26 cellular contexts compared by ENCODE assay signal in genomic region chr3:50806031-50806430, GRCh38.
"Had no signal": no experiment of that assay in that cellular context is flagged by ENCODE, and none has a peak within 500 bp of the region (broad histone marks: within the 10 kb centered on the region; RNA-seq: fewer than 3 reads in every experiment).

No MANE protein-coding gene starts in this region.

- H3K4me1 ChIP-seq: breast epithelium, colonic mucosa, left lung, spleen, testis, upper lobe of left lung, vagina had no signal

- H3K4me3 ChIP-seq: breast epithelium, colonic mucosa, left lung, lung, mucosa of descending colon, spleen, testis, upper lobe of left lung, vagina had no signal

- H3K27me3 Mint-ChIP-seq: activated B cell treated with CpG ODN at 0.5 μM for 24 hours; activated CD8-positive, alpha-beta T cell treated with anti-CD3 and anti-CD28 coated beads for 36 hours; T-helper 17 cell had no signal

- H3K36me3 ChIP-seq: breast epithelium, colonic mucosa, heart right ventricle, left lung, spleen, upper lobe of left lung, vagina had no signal

- H3K27ac Mint-ChIP-seq: activated B cell treated with CpG ODN at 0.5 μM for 24 hours; activated CD8-positive, alpha-beta T cell treated with anti-CD3 and anti-CD28 coated beads for 36 hours; activated naive CD4-positive, alpha-beta T cell treated with anti-CD3 and anti-CD28 coated beads, Interleukin-2, amount 50 U/mL, for 24 hours; activated naive CD8-positive, alpha-beta T cell treated with anti-CD3 and anti-CD28 coated beads, Interleukin-2, amount 50 U/mL, for 24 hours; activated T-helper 2 cell treated with anti-CD3 and anti-CD28 coated beads, Interferon-gamma antibody, Interleukin-2, Interleukin-4, amounts not matched to agents 10 μg/mL and 5 μg/mL and 100 μg/mL, durations not matched to agents 14 hours and 24 hours and 36 hours; natural killer cell treated with Interleukin-12 subunit alpha and Interleukin-12 subunit beta and Interleukin-15 and Interleukin-18, amount 100 ng/mL, for 72 hours; T-helper 17 cell had no signal

- ATAC-seq: activated CD8-positive, alpha-beta T cell treated with anti-CD3 and anti-CD28 coated beads for 36 hours; activated naive CD8-positive, alpha-beta T cell treated with anti-CD3 and anti-CD28 coated beads, Interleukin-2, amount 50 U/mL, for 24 hours; mucosa of descending colon; T-helper 17 cell had no signal

- H3K27me3 ChIP-seq: breast epithelium, colonic mucosa, heart right ventricle, left lung, spleen, testis, upper lobe of left lung, vagina had no signal

- H3K4me1 Mint-ChIP-seq: activated B cell treated with CpG ODN at 0.5 μM for 24 hours; activated naive CD4-positive, alpha-beta T cell treated with anti-CD3 and anti-CD28 coated beads, Interleukin-2, amount 50 U/mL, for 24 hours; activated naive CD8-positive, alpha-beta T cell treated with anti-CD3 and anti-CD28 coated beads, Interleukin-2, amount 50 U/mL, for 24 hours; T-helper 17 cell had no signal

- H3K27ac ChIP-seq: breast epithelium, colonic mucosa, left lung, spleen, testis, upper lobe of left lung, vagina had no signal

- H3K9me3 ChIP-seq: colonic mucosa, testis, vagina had no signal

- DNase-seq: activated B cell treated with CpG ODN at 0.5 μM for 24 hours; activated CD4-positive, alpha-beta T cell treated with anti-CD3 and anti-CD28 coated beads, Interleukin-2, amount 50 U/mL, for 1 hour; activated CD8-positive, alpha-beta T cell treated with anti-CD3 and anti-CD28 coated beads for 36 hours; activated naive CD8-positive, alpha-beta T cell treated with anti-CD3 and anti-CD28 coated beads, Interleukin-2, amount 50 U/mL, for 24 hours; activated T-cell treated with anti-CD3 and anti-CD28 coated beads, Interleukin-2, amount 50 U/mL, for 48 hours; amygdala; colonic mucosa; effector CD8-positive, alpha-beta T cell; erythroblast; foreskin melanocyte; heart right ventricle; kidney glomerular epithelial cell; left lung; mesendoderm; mucosa of descending colon; spleen; stimulated activated naive CD4-positive, alpha-beta T cell treated with Interleukin-2 at 50 U/mL for 16 hours; T-helper 17 cell; testis; upper lobe of left lung had no signal

- H3K4me3 Mint-ChIP-seq: activated B cell treated with CpG ODN at 0.5 μM for 24 hours; activated CD8-positive, alpha-beta T cell treated with anti-CD3 and anti-CD28 coated beads for 36 hours; activated naive CD4-positive, alpha-beta T cell treated with anti-CD3 and anti-CD28 coated beads, Interleukin-2, amount 50 U/mL, for 24 hours; activated naive CD8-positive, alpha-beta T cell treated with anti-CD3 and anti-CD28 coated beads, Interleukin-2, amount 50 U/mL, for 24 hours; natural killer cell treated with Interleukin-12 subunit alpha and Interleukin-12 subunit beta and Interleukin-15 and Interleukin-18, amount 100 ng/mL, for 72 hours; T-helper 17 cell had no signal
